ENCODE assay signal across 1 cellular context in genomic region chr13:108682714-108683113, GRCh38.
TF ChIP-seq lines count a peak whose summit lies in the region.

No MANE protein-coding gene starts in this region.

TF ChIP-seq in K562, 482 proteins besides CTCF, POLR2A, EP300 and RAD21 (continued from another document and continues in another):
- TF ChIP-seq, protein P1, sequence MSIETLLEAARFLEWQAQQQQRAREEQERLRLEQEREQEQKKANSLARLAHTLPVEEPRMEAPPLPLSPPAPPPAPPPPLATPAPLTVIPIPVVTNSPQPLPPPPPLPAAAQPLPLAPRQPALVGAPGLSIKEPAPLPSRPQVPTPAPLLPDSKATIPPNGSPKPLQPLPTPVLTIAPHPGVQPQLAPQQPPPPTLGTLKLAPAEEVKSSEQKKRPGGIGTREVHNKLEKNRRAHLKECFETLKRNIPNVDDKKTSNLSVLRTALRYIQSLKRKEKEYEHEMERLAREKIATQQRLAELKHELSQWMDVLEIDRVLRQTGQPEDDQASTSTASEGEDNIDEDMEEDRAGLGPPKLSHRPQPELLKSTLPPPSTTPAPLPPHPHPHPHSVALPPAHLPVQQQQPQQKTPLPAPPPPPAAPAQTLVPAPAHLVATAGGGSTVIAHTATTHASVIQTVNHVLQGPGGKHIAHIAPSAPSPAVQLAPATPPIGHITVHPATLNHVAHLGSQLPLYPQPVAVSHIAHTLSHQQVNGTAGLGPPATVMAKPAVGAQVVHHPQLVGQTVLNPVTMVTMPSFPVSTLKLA (conservative IDR thresholded peaks at IDR 0.05) = no peak
- TF ChIP-seq, protein P2, sequence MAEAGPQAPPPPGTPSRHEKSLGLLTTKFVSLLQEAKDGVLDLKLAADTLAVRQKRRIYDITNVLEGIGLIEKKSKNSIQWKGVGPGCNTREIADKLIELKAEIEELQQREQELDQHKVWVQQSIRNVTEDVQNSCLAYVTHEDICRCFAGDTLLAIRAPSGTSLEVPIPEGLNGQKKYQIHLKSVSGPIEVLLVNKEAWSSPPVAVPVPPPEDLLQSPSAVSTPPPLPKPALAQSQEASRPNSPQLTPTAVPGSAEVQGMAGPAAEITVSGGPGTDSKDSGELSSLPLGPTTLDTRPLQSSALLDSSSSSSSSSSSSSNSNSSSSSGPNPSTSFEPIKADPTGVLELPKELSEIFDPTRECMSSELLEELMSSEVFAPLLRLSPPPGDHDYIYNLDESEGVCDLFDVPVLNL (CRISPR knock-in tag; IDR thresholded peaks at IDR 0.05; ENCODE audit: low read depth) = no peak
- TF ChIP-seq, protein P3, sequence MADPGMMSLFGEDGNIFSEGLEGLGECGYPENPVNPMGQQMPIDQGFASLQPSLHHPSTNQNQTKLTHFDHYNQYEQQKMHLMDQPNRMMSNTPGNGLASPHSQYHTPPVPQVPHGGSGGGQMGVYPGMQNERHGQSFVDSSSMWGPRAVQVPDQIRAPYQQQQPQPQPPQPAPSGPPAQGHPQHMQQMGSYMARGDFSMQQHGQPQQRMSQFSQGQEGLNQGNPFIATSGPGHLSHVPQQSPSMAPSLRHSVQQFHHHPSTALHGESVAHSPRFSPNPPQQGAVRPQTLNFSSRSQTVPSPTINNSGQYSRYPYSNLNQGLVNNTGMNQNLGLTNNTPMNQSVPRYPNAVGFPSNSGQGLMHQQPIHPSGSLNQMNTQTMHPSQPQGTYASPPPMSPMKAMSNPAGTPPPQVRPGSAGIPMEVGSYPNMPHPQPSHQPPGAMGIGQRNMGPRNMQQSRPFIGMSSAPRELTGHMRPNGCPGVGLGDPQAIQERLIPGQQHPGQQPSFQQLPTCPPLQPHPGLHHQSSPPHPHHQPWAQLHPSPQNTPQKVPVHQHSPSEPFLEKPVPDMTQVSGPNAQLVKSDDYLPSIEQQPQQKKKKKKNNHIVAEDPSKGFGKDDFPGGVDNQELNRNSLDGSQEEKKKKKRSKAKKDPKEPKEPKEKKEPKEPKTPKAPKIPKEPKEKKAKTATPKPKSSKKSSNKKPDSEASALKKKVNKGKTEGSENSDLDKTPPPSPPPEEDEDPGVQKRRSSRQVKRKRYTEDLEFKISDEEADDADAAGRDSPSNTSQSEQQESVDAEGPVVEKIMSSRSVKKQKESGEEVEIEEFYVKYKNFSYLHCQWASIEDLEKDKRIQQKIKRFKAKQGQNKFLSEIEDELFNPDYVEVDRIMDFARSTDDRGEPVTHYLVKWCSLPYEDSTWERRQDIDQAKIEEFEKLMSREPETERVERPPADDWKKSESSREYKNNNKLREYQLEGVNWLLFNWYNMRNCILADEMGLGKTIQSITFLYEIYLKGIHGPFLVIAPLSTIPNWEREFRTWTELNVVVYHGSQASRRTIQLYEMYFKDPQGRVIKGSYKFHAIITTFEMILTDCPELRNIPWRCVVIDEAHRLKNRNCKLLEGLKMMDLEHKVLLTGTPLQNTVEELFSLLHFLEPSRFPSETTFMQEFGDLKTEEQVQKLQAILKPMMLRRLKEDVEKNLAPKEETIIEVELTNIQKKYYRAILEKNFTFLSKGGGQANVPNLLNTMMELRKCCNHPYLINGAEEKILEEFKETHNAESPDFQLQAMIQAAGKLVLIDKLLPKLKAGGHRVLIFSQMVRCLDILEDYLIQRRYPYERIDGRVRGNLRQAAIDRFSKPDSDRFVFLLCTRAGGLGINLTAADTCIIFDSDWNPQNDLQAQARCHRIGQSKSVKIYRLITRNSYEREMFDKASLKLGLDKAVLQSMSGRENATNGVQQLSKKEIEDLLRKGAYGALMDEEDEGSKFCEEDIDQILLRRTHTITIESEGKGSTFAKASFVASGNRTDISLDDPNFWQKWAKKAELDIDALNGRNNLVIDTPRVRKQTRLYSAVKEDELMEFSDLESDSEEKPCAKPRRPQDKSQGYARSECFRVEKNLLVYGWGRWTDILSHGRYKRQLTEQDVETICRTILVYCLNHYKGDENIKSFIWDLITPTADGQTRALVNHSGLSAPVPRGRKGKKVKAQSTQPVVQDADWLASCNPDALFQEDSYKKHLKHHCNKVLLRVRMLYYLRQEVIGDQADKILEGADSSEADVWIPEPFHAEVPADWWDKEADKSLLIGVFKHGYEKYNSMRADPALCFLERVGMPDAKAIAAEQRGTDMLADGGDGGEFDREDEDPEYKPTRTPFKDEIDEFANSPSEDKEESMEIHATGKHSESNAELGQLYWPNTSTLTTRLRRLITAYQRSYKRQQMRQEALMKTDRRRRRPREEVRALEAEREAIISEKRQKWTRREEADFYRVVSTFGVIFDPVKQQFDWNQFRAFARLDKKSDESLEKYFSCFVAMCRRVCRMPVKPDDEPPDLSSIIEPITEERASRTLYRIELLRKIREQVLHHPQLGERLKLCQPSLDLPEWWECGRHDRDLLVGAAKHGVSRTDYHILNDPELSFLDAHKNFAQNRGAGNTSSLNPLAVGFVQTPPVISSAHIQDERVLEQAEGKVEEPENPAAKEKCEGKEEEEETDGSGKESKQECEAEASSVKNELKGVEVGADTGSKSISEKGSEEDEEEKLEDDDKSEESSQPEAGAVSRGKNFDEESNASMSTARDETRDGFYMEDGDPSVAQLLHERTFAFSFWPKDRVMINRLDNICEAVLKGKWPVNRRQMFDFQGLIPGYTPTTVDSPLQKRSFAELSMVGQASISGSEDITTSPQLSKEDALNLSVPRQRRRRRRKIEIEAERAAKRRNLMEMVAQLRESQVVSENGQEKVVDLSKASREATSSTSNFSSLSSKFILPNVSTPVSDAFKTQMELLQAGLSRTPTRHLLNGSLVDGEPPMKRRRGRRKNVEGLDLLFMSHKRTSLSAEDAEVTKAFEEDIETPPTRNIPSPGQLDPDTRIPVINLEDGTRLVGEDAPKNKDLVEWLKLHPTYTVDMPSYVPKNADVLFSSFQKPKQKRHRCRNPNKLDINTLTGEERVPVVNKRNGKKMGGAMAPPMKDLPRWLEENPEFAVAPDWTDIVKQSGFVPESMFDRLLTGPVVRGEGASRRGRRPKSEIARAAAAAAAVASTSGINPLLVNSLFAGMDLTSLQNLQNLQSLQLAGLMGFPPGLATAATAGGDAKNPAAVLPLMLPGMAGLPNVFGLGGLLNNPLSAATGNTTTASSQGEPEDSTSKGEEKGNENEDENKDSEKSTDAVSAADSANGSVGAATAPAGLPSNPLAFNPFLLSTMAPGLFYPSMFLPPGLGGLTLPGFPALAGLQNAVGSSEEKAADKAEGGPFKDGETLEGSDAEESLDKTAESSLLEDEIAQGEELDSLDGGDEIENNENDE (IDR thresholded peaks at IDR 0.05; ENCODE audit: low read depth, low read length) = no peak
- TF ChIP-seq SP2 (IDR thresholded peaks at IDR 0.05; ENCODE audit: extremely low read depth, low read depth, low read length, poor library complexity, severe bottlenecking) (no peak), POLR3A (IDR thresholded peaks at IDR 0.05; ENCODE audit: borderline replicate concordance, extremely low read depth, insufficient read depth, insufficient read length) (no peak), ZC3H4 (CRISPR knock-in tag; IDR thresholded peaks at IDR 0.05; ENCODE audit: borderline replicate concordance) (no peak), CHCHD3 (CRISPR knock-in tag; IDR thresholded peaks at IDR 0.05) (no peak), CCAR2 (IDR thresholded peaks at IDR 0.05; ENCODE audit: low read depth, low read length) (no peak), ATF2 (CRISPR knock-in tag; IDR thresholded peaks at IDR 0.05) (no peak), ZNF282 (CRISPR knock-in tag; IDR thresholded peaks at IDR 0.05) (no peak), MCM2 (IDR thresholded peaks at IDR 0.05; ENCODE audit: low read depth) (no peak), U2AF2 (optimal IDR thresholded peaks at IDR 0.05; ENCODE audit: low read depth, low read length) (no peak), ZNF76 (CRISPR knock-in tag; IDR thresholded peaks at IDR 0.05; ENCODE audit: borderline replicate concordance) (peak; percentile 97), NCOA6 (IDR thresholded peaks at IDR 0.05) (no peak), ZNF668 (CRISPR knock-in tag; IDR thresholded peaks at IDR 0.05) (peak; percentile 80; the same call in 1 of the 2 replicates), C11orf30 (IDR thresholded peaks at IDR 0.05; ENCODE audit: low read depth) (no peak), POLR2AphosphoS2 (IDR thresholded peaks at IDR 0.05; ENCODE audit: low read length) (no peak), IRF2 (CRISPR knock-in tag; IDR thresholded peaks at IDR 0.05) (no peak), ZNF436 (CRISPR knock-in tag; IDR thresholded peaks at IDR 0.05) (no peak), HMGXB4 (CRISPR knock-in tag; IDR thresholded peaks at IDR 0.05) (no peak), TCF7 (IDR thresholded peaks at IDR 0.05; ENCODE audit: borderline replicate concordance) (no peak), HNRNPL (IDR thresholded peaks at IDR 0.05; ENCODE audit: low read depth, low read length) (no peak), MYC (IDR thresholded peaks at IDR 0.05; ENCODE audit: low read depth, low read length) (no peak), MYC (CRISPR knock-in tag; IDR thresholded peaks at IDR 0.05; ENCODE audit: borderline replicate concordance, low read depth) (peak; percentile 82), ZNF121 (CRISPR knock-in tag; conservative IDR thresholded peaks at IDR 0.05) (no peak), CHD2 (IDR thresholded peaks at IDR 0.05; ENCODE audit: low read depth, low read length) (no peak), CAMTA2 (CRISPR knock-in tag; conservative IDR thresholded peaks at IDR 0.05) (no peak), NR1H2 (CRISPR knock-in tag; IDR thresholded peaks at IDR 0.05) (no peak), GATAD2B (IDR thresholded peaks at IDR 0.05; ENCODE audit: borderline replicate concordance) (no peak), SMARCB1 (IDR thresholded peaks at IDR 0.05; ENCODE audit: insufficient read length, low read depth) (no peak), L3MBTL2 (IDR thresholded peaks at IDR 0.05) (no peak), ZNF217 (CRISPR knock-in tag; IDR thresholded peaks at IDR 0.05) (no peak), YBX1 (IDR thresholded peaks at IDR 0.05) (no peak), TEAD4 (IDR thresholded peaks at IDR 0.05; ENCODE audit: low read length) (peak; percentile 78), TEAD4 (CRISPR knock-in tag; IDR thresholded peaks at IDR 0.05; ENCODE audit: borderline replicate concordance) (no peak), MTF1 (CRISPR knock-in tag; IDR thresholded peaks at IDR 0.05; ENCODE audit: borderline replicate concordance) (no peak; the same call in 1 of the 2 replicates), MITF (IDR thresholded peaks at IDR 0.05) (no peak), MIER1 (IDR thresholded peaks at IDR 0.05; ENCODE audit: low read depth) (no peak), MTA2 (IDR thresholded peaks at IDR 0.05; ENCODE audit: low read depth) (no peak), PHF8 (IDR thresholded peaks at IDR 0.05; ENCODE audit: borderline replicate concordance, low read length) (no peak)
- TF ChIP-seq, protein P4, sequence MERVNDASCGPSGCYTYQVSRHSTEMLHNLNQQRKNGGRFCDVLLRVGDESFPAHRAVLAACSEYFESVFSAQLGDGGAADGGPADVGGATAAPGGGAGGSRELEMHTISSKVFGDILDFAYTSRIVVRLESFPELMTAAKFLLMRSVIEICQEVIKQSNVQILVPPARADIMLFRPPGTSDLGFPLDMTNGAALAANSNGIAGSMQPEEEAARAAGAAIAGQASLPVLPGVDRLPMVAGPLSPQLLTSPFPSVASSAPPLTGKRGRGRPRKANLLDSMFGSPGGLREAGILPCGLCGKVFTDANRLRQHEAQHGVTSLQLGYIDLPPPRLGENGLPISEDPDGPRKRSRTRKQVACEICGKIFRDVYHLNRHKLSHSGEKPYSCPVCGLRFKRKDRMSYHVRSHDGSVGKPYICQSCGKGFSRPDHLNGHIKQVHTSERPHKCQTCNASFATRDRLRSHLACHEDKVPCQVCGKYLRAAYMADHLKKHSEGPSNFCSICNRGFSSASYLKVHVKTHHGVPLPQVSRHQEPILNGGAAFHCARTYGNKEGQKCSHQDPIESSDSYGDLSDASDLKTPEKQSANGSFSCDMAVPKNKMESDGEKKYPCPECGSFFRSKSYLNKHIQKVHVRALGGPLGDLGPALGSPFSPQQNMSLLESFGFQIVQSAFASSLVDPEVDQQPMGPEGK (CRISPR knock-in tag; IDR thresholded peaks at IDR 0.05; ENCODE audit: borderline replicate concordance) = peak; percentile 95
- TF ChIP-seq, protein P5, sequence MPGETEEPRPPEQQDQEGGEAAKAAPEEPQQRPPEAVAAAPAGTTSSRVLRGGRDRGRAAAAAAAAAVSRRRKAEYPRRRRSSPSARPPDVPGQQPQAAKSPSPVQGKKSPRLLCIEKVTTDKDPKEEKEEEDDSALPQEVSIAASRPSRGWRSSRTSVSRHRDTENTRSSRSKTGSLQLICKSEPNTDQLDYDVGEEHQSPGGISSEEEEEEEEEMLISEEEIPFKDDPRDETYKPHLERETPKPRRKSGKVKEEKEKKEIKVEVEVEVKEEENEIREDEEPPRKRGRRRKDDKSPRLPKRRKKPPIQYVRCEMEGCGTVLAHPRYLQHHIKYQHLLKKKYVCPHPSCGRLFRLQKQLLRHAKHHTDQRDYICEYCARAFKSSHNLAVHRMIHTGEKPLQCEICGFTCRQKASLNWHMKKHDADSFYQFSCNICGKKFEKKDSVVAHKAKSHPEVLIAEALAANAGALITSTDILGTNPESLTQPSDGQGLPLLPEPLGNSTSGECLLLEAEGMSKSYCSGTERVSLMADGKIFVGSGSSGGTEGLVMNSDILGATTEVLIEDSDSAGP (CRISPR knock-in tag; IDR thresholded peaks at IDR 0.05) = no peak
